Comparison of ENCODE assay signal across 24 cellular contexts in the genomic region with DNA sequence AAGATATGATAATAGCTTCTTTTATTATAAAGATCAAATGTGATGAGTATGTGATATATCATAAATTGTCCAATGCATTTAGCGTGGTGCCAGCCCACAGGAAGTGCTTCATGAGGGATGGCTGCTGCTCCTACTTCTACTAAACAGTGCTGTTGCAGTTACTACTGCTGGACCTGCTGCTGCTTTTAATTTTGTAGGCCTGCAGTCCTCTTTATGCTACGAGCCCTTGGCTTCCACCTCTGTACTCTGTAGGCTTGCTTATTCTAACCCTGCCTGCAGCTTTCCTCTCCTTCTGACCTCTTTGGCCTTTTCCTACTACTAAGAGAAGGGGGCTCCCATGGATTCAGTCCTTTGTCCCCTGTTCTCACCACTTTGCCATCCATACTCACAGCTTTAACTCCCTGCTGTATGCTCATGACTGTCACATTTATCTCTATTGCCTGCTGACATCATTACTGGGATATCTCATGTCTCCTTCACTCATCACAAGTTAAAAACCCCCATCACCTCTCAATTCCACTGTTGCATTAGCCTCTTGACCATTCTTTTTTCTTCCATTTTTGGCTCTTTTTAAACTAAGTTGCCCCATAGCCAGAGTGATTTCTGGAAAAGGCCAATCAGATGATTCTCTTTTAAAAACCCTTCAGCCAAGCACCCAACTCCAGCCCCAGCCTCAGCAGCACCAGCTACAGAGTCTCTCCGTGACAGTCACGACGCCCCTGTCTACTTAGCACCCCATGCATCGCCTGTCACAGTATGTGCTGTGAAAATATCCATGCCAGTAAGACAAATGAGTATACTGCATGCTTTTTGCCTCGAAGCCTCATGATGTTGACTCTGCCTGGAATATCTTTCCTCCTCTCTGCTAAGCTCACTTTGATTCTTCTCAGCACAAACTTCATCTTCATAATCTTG. TPM values are rescaled to one million over a fixed set of nuclear protein-coding genes. Genes with fewer than 3 reads are reported as not detected.
DNase-seq lines count a peak whose midpoint lies in the region; ATAC-seq and TF ChIP-seq lines count a peak whose summit lies in the region.
"Had no signal": no experiment of that assay in that cellular context is flagged by ENCODE, and none has a peak within 500 bp of the region (broad histone marks: within the 10 kb centered on the region; RNA-seq: fewer than 3 reads in every experiment).

No MANE protein-coding gene starts in this region.

- H3F3A ChIP-seq in smooth muscle cell (ENCODE audit: low read depth): no peaks in the 10 kb centered on the region

- H4K20me1 ChIP-seq in smooth muscle cell (ENCODE audit: low read depth): peaks cover 8% of the 10 kb centered on the region

- H3K9me3 Mint-ChIP-seq in activated CD4-positive, alpha-beta T cell treated with anti-CD3 and anti-CD28 coated beads for 36 hours (ENCODE audit: low read depth): no peaks in the 10 kb centered on the region
- H3K9me3 Mint-ChIP-seq in IgD-negative memory B cell (no peaks in the 10 kb centered on the region), glutamatergic neuron (ENCODE audit: unreplicated experiment) (peaks cover 2% of the 10 kb centered on the region), nephron progenitor cell (no peaks in the 10 kb centered on the region)
- H3K9me3 Mint-ChIP-seq: activated CD4-positive, alpha-beta memory T cell treated with anti-CD3 and anti-CD28 coated beads for 36 hours; activated T-cell treated with anti-CD3 and anti-CD28 coated beads, Interleukin-2, amount 50 U/mL, for 24 hours; dendritic cell treated with granulocyte-macrophage colony-stimulating factor and Interleukin-4, amounts not matched to agents 40 ng/mL and 50 ng/mL, for 4 days; stimulated activated naive CD8-positive, alpha-beta T cell treated with anti-CD3 and anti-CD28 coated beads, Interleukin-15, Interleukin-2, amounts not matched to agents 100 ng/mL and 50 ng/mL, for 24 hours; T-helper 2 cell treated with Interferon-gamma antibody and Interleukin-4, amounts not matched to agents 5 μg/mL and 100 μg/mL, for 36 hours had no signal

- H3K27me3 Mint-ChIP-seq in activated CD4-positive, alpha-beta T cell treated with anti-CD3 and anti-CD28 coated beads for 36 hours: no peaks in the 10 kb centered on the region
- H3K27me3 Mint-ChIP-seq in IgD-negative memory B cell (no peaks in the 10 kb centered on the region), glutamatergic neuron (ENCODE audit: unreplicated experiment) (no peaks in the 10 kb centered on the region), nephron progenitor cell (ENCODE audit: low read depth, poor library complexity) (peaks cover 3% of the 10 kb centered on the region)
- H3K27me3 Mint-ChIP-seq: activated CD4-positive, alpha-beta memory T cell treated with anti-CD3 and anti-CD28 coated beads for 36 hours; activated T-cell treated with anti-CD3 and anti-CD28 coated beads, Interleukin-2, amount 50 U/mL, for 24 hours; dendritic cell treated with granulocyte-macrophage colony-stimulating factor and Interleukin-4, amounts not matched to agents 40 ng/mL and 50 ng/mL, for 4 days; stimulated activated naive CD8-positive, alpha-beta T cell treated with anti-CD3 and anti-CD28 coated beads, Interleukin-15, Interleukin-2, amounts not matched to agents 100 ng/mL and 50 ng/mL, for 24 hours had no signal

- no peak for DNase-seq in activated CD4-positive, alpha-beta T cell treated with anti-CD3 and anti-CD28 coated beads for 36 hours
- DNase-seq in activated CD4-positive, alpha-beta T cell treated with anti-CD3 and anti-CD28 coated beads for 48 hours: no peak
- no peak for DNase-seq in glutamatergic neuron
- no peak for DNase-seq in nephron progenitor cell
- DNase-seq in smooth muscle cell (lab: John Stamatoyannopoulos, UW; ENCODE audit: unreplicated experiment): no peak
- DNase-seq in stimulated activated CD4-positive, alpha-beta T cell treated with anti-CD3 and anti-CD28 coated beads, Interleukin-4, amount 100 ng/mL, for 24 hours: no peak
- DNase-seq: activated CD4-positive, alpha-beta memory T cell treated with anti-CD3 and anti-CD28 coated beads for 36 hours; activated T-cell treated with anti-CD3 and anti-CD28 coated beads, Interleukin-2, amount 50 U/mL, for 24 hours; AML-193; Calu3; EL; NCI-H1417 treated with DMSO at 0.1 percent for 48 hours; NCI-H510A; WERI-Rb-1 had no signal

- POLR2A ChIA-PET in activated CD4-positive, alpha-beta T cell treated with anti-CD3 and anti-CD28 coated beads for 36 hours (lab: Charles Lee): interaction anchor here (0.6 kb wide), 1 partner anchor 484 kb away, joined by 4 read pairs; no protein-coding TSS in a partner anchor

- H2AFZ ChIP-seq in smooth muscle cell (ENCODE audit: low read depth): no peak overlapping the region

- ATAC-seq in activated CD4-positive, alpha-beta T cell treated with anti-CD3 and anti-CD28 coated beads for 36 hours: no peak
- ATAC-seq in GM18861 (IDR thresholded peaks at IDR 0.05; ENCODE audit: unreplicated experiment): no peak
- ATAC-seq: Panc1 had no signal

- H3K4me1 ChIP-seq in smooth muscle cell (ENCODE audit: low read depth): peaks cover 3% of the 10 kb centered on the region
- H3K4me1 ChIP-seq: breast epithelium had no signal

- H3K4me2 ChIP-seq in smooth muscle cell: no peak overlapping the region

- no peak overlapping the region for H3K4me3 ChIP-seq in smooth muscle cell
- H3K4me3 ChIP-seq: breast epithelium, SK-N-MC, tibial nerve had no signal

- no peak overlapping the region for H3K9ac ChIP-seq in smooth muscle cell (ENCODE audit: low read depth)

- H3K9me3 ChIP-seq in smooth muscle cell (replicated peaks; ENCODE audit: low read depth): no peaks in the 10 kb centered on the region
- H3K9me3 ChIP-seq: breast epithelium, tibial nerve had no signal

- H3K4me3 Mint-ChIP-seq in activated CD4-positive, alpha-beta T cell treated with anti-CD3 and anti-CD28 coated beads for 36 hours: no peak overlapping the region
- H3K4me3 Mint-ChIP-seq in IgD-negative memory B cell: peak overlapping the region in 1 of 4 donors; percentile 49
- H3K4me3 Mint-ChIP-seq in glutamatergic neuron (ENCODE audit: unreplicated experiment): peak overlapping the region; percentile 31
- no peak overlapping the region for H3K4me3 Mint-ChIP-seq in nephron progenitor cell
- H3K4me3 Mint-ChIP-seq: activated CD4-positive, alpha-beta memory T cell treated with anti-CD3 and anti-CD28 coated beads for 36 hours; activated T-cell treated with anti-CD3 and anti-CD28 coated beads, Interleukin-2, amount 50 U/mL, for 24 hours; dendritic cell treated with granulocyte-macrophage colony-stimulating factor and Interleukin-4, amounts not matched to agents 40 ng/mL and 50 ng/mL, for 4 days; stimulated activated naive CD8-positive, alpha-beta T cell treated with anti-CD3 and anti-CD28 coated beads, Interleukin-15, Interleukin-2, amounts not matched to agents 100 ng/mL and 50 ng/mL, for 24 hours; T-helper 2 cell treated with Interferon-gamma antibody and Interleukin-4, amounts not matched to agents 5 μg/mL and 100 μg/mL, for 36 hours had no signal

- peaks cover 68% of the 10 kb centered on the region for H3K4me1 Mint-ChIP-seq in activated CD4-positive, alpha-beta T cell treated with anti-CD3 and anti-CD28 coated beads for 36 hours
- H3K4me1 Mint-ChIP-seq in IgD-negative memory B cell: peaks cover 28 to 72% (median 58%) of the 10 kb centered on the region in 3 donors
- peaks cover 27% of the 10 kb centered on the region for H3K4me1 Mint-ChIP-seq in glutamatergic neuron (ENCODE audit: low read depth, unreplicated experiment)
- H3K4me1 Mint-ChIP-seq in nephron progenitor cell: peaks cover 9% of the 10 kb centered on the region

- no peaks in the 10 kb centered on the region for H3K79me2 ChIP-seq in smooth muscle cell (ENCODE audit: low read depth)

- peak overlapping the region; percentile 7 for H3K27ac Mint-ChIP-seq in activated CD4-positive, alpha-beta T cell treated with anti-CD3 and anti-CD28 coated beads for 36 hours
- H3K27ac Mint-ChIP-seq in IgD-negative memory B cell (peak overlapping the region; percentile 5 to 41 (median 24)), glutamatergic neuron (ENCODE audit: unreplicated experiment) (peak overlapping the region; percentile 9), nephron progenitor cell (peak overlapping the region; percentile 29)
- H3K27ac Mint-ChIP-seq: activated CD4-positive, alpha-beta memory T cell treated with anti-CD3 and anti-CD28 coated beads for 36 hours; activated T-cell treated with anti-CD3 and anti-CD28 coated beads, Interleukin-2, amount 50 U/mL, for 24 hours; dendritic cell treated with granulocyte-macrophage colony-stimulating factor and Interleukin-4, amounts not matched to agents 40 ng/mL and 50 ng/mL, for 4 days; T-helper 2 cell treated with Interferon-gamma antibody and Interleukin-4, amounts not matched to agents 5 μg/mL and 100 μg/mL, for 36 hours had no signal

- CTCF ChIA-PET in activated CD4-positive, alpha-beta T cell treated with anti-CD3 and anti-CD28 coated beads for 36 hours (lab: Charles Lee): interaction anchor here (1.2 to 1.5 kb wide), 2 partner anchors 9 to 91 kb away, joined by 3 read pairs; no protein-coding TSS in a partner anchor

- no peaks in the 10 kb centered on the region for H3K27me3 ChIP-seq in smooth muscle cell (ENCODE audit: low read depth)
- H3K27me3 ChIP-seq: breast epithelium, tibial nerve had no signal

- no peaks in the 10 kb centered on the region for H3K36me3 ChIP-seq in smooth muscle cell (ENCODE audit: low read depth)
- H3K36me3 ChIP-seq: breast epithelium, tibial nerve, WERI-Rb-1 had no signal

- no peak overlapping the region for H3K27ac ChIP-seq in smooth muscle cell (ENCODE audit: low read depth)
- H3K27ac ChIP-seq: 22Rv1, breast epithelium, SK-N-MC, tibial nerve, WERI-Rb-1 had no signal

- 47% methylated on average over 7 of the region's 7 CpGs for WGBS in smooth muscle cell (ENCODE audit: low lambda C conversion rate)

- peaks cover 3% of the 10 kb centered on the region for H3K36me3 Mint-ChIP-seq in activated CD4-positive, alpha-beta T cell treated with anti-CD3 and anti-CD28 coated beads for 36 hours (ENCODE audit: low read depth)
- H3K36me3 Mint-ChIP-seq in IgD-negative memory B cell (peaks cover 12% of the 10 kb centered on the region), glutamatergic neuron (ENCODE audit: unreplicated experiment) (no peaks in the 10 kb centered on the region), nephron progenitor cell (ENCODE audit: low read depth) (no peaks in the 10 kb centered on the region)

- intact Hi-C loops in activated CD4-positive, alpha-beta T cell treated with anti-CD3 and anti-CD28 coated beads for 36 hours (cut with DNase I, micrococcal nuclease): no loop called here

- TF ChIP-seq CTCF in glutamatergic neuron (IDR thresholded peaks at IDR 0.05; ENCODE audit: partially characterized antibody, unreplicated experiment) (no peak), nephron progenitor cell (IDR thresholded peaks at IDR 0.05) (no peak), smooth muscle cell (IDR thresholded peaks at IDR 0.05; ENCODE audit: borderline replicate concordance, insufficient read depth, poor library complexity, severe bottlenecking) (no peak)

RNA-seq across cellular contexts. Expression of a gene that starts 56.3 kb away (rescaled TPM):
- total RNA-seq in activated CD4-positive, alpha-beta T cell treated with anti-CD3 and anti-CD28 coated beads for 36 hours: 10 to 100 TPM; 12.5 to 15.0 TPM
- polyA plus RNA-seq in IgD-negative memory B cell (43.4 TPM), smooth muscle cell (2.1 and 3.2 TPM in 2 replicates)
- total RNA-seq in glutamatergic neuron (ENCODE audit: unreplicated experiment) (71.1 TPM), smooth muscle cell (5.0 and 8.7 TPM in 2 replicates)
